28 cellular contexts compared by ENCODE assay signal in the genomic region with DNA sequence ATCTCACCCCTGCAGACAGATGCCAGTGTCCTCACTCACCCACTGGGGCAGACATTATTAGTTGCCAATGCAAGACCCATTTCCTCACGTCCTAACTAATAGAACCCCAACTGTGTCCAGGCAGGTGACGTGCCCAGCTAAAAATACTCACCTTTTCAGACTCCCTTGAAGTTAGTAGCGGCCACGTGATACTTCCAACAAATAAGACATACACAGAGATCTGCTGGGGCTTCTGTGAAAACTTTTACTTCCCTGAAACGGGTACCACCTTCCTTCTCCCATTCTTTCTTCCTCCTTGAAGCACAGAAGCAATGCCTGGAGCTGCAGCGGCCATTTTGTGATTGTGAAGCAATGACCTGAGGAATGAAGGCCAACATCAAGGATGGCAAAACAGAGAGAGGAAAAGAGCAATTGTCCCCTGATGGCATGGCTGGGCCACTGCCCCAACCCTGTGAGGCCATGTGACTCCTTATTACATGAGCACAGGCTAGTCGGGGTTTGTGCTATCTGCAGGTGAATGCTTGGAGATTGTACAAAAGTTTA.
DNase-seq lines count a peak whose midpoint lies in the region; ATAC-seq, FAIRE-seq and TF ChIP-seq lines count a peak whose summit lies in the region.
"Had no signal": no experiment of that assay in that cellular context is flagged by ENCODE, and none has a peak within 500 bp of the region (broad histone marks: within the 10 kb centered on the region; RNA-seq: fewer than 3 reads in every experiment).

No MANE protein-coding gene starts in this region.

- no peak for FAIRE-seq in pancreas (lab: Jason Lieb, UNC)
- FAIRE-seq: GM12891, small intestine had no signal

- DNase-seq in epithelial cell of prostate (ENCODE audit: low read depth, low spot score), result no peak
- peak in 1 of 6 donors; percentile 10 for DNase-seq in pancreas
- no peak for DNase-seq in HFFc6
- DNase-seq in NK-92 treated with Interleukin-12 subunit alpha and Interleukin-12 subunit beta, amount 100 ng/mL, for 24 hours (lab: John Stamatoyannopoulos, UW), result no peak
- DNase-seq in NCI-H128 (lab: John Stamatoyannopoulos, UW; ENCODE audit: unreplicated experiment), result no peak
- DNase-seq in activated T-helper 1 cell treated with anti-CD3 and anti-CD28 coated beads, Interleukin-12 subunit alpha, Interleukin-12 subunit beta, Interleukin-2, Interleukin-4 antibody, amounts not matched to agents 30 ng/mL and 10 ng/mL and 1 ng/mL, durations not matched to agents 14 hours and 24 hours and 36 hours (ENCODE audit: low spot score), result no peak
- DNase-seq: activated B cell treated with CpG ODN at 0.5 μM for 24 hours; activated CD4-positive, alpha-beta T cell treated with anti-CD3 and anti-CD28 coated beads, Interleukin-2, amount 50 U/mL, for 4 hours; amniotic stem cell; brain microvascular endothelial cell; DMS153; dorsolateral prefrontal cortex; NCI-H146; NCI-H2107; NCI-H345; ovary; small intestine; stimulated activated naive CD4-positive, alpha-beta T cell; T-cell had no signal

- no peak for ATAC-seq in pancreas
- ATAC-seq: gastroesophageal sphincter, HCT116, T-cell had no signal

- 84 to 87% methylated on average over 7 of the region's 7 CpGs for WGBS in pancreas, 2 donors

- no peak overlapping the region for H3K4me3 ChIP-seq in pancreas
- H3K4me3 ChIP-seq: BLaER1 treated with 17β-estradiol and CSF1 and Interleukin-3, amounts not matched to agents 10 nM and 100 nM; dorsolateral prefrontal cortex; gastroesophageal sphincter; ovary; suprapubic skin had no signal

- H3K9me3 Mint-ChIP-seq in HFFc6, result peaks cover 18% of the 10 kb centered on the region
- H3K9me3 Mint-ChIP-seq in activated T-helper 1 cell treated with anti-CD3 and anti-CD28 coated beads, Interleukin-12 subunit alpha, Interleukin-12 subunit beta, Interleukin-2, Interleukin-4 antibody, amounts not matched to agents 30 ng/mL and 10 ng/mL and 1 ng/mL, durations not matched to agents 14 hours and 24 hours and 36 hours, result peaks cover 16% of the 10 kb centered on the region

- peaks cover 5% of the 10 kb centered on the region; the same call in 1 of the 2 replicates for H3K36me3 Mint-ChIP-seq in HFFc6 (ENCODE audit: low read depth)
- H3K36me3 Mint-ChIP-seq in activated T-helper 1 cell treated with anti-CD3 and anti-CD28 coated beads, Interleukin-12 subunit alpha, Interleukin-12 subunit beta, Interleukin-2, Interleukin-4 antibody, amounts not matched to agents 30 ng/mL and 10 ng/mL and 1 ng/mL, durations not matched to agents 14 hours and 24 hours and 36 hours (ENCODE audit: low read depth), result no peaks in the 10 kb centered on the region
- H3K36me3 Mint-ChIP-seq: memory B cell, T-cell had no signal

- intact Hi-C loops in pancreas (cut with DNase I), result no loop called here
- intact Hi-C loops in activated T-helper 1 cell treated with anti-CD3 and anti-CD28 coated beads, Interleukin-12 subunit alpha, Interleukin-12 subunit beta, Interleukin-2, Interleukin-4 antibody, amounts not matched to agents 30 ng/mL and 10 ng/mL and 1 ng/mL, durations not matched to agents 14 hours and 24 hours and 36 hours (cut with micrococcal nuclease), result no loop called here

- peaks cover 14 to 23% (median 14%) of the 10 kb centered on the region in 3 donors for H3K4me1 ChIP-seq in pancreas
- H3K4me1 ChIP-seq: BLaER1 treated with 17β-estradiol and CSF1 and Interleukin-3, amounts not matched to agents 10 nM and 100 nM; gastroesophageal sphincter; suprapubic skin had no signal

- no peaks in the 10 kb centered on the region for H3K27me3 ChIP-seq in pancreas
- H3K27me3 ChIP-seq: BLaER1 treated with 17β-estradiol and CSF1 and Interleukin-3, amounts not matched to agents 10 nM and 100 nM; brain microvascular endothelial cell; ovary; suprapubic skin had no signal

- no peak overlapping the region for H3K4me3 Mint-ChIP-seq in HFFc6
- no peak overlapping the region for H3K4me3 Mint-ChIP-seq in activated T-helper 1 cell treated with anti-CD3 and anti-CD28 coated beads, Interleukin-12 subunit alpha, Interleukin-12 subunit beta, Interleukin-2, Interleukin-4 antibody, amounts not matched to agents 30 ng/mL and 10 ng/mL and 1 ng/mL, durations not matched to agents 14 hours and 24 hours and 36 hours
- H3K4me3 Mint-ChIP-seq: activated B cell treated with CpG ODN at 0.5 μM for 24 hours; activated naive CD4-positive, alpha-beta T cell treated with anti-CD3 and anti-CD28 coated beads, Interleukin-2, amount 50 U/mL, for 24 hours; memory B cell; neural crest cell; T-cell had no signal

- TF ChIP-seq CTCF in VCaP (conservative IDR thresholded peaks at IDR 0.05) (no peak), pancreas (IDR thresholded peaks at IDR 0.05) (no peak), HFFc6 (IDR thresholded peaks at IDR 0.05) (no peak)

- no peaks in the 10 kb centered on the region for H3K4me1 Mint-ChIP-seq in HFFc6 (ENCODE audit: low read depth)
- H3K4me1 Mint-ChIP-seq in activated T-helper 1 cell treated with anti-CD3 and anti-CD28 coated beads, Interleukin-12 subunit alpha, Interleukin-12 subunit beta, Interleukin-2, Interleukin-4 antibody, amounts not matched to agents 30 ng/mL and 10 ng/mL and 1 ng/mL, durations not matched to agents 14 hours and 24 hours and 36 hours (ENCODE audit: low read depth), result no peaks in the 10 kb centered on the region
- H3K4me1 Mint-ChIP-seq: activated B cell treated with CpG ODN at 0.5 μM for 24 hours; activated naive CD4-positive, alpha-beta T cell treated with anti-CD3 and anti-CD28 coated beads, Interleukin-2, amount 50 U/mL, for 24 hours; memory B cell; neural crest cell; T-cell had no signal

- H3K27ac ChIP-seq in VCaP (peak overlapping the region; percentile 96), epithelial cell of prostate (peak overlapping the region; percentile 93), pancreas (peak overlapping the region in 3 of 4 donors; percentile 33 to 81 (median 80))
- H3K27ac ChIP-seq: BLaER1 treated with 17β-estradiol and CSF1 and Interleukin-3, amounts not matched to agents 10 nM and 100 nM; brain microvascular endothelial cell; dorsolateral prefrontal cortex; gastroesophageal sphincter; ovary; suprapubic skin had no signal

- no peaks in the 10 kb centered on the region for H3K9me3 ChIP-seq in pancreas
- H3K9me3 ChIP-seq: ovary had no signal

- no peaks in the 10 kb centered on the region for H3K36me3 ChIP-seq in pancreas
- H3K36me3 ChIP-seq: BLaER1 treated with 17β-estradiol and CSF1 and Interleukin-3, amounts not matched to agents 10 nM and 100 nM; brain microvascular endothelial cell; gastroesophageal sphincter; ovary; suprapubic skin had no signal

- H3K27ac Mint-ChIP-seq in HFFc6, result no peak overlapping the region
- no peak overlapping the region for H3K27ac Mint-ChIP-seq in activated T-helper 1 cell treated with anti-CD3 and anti-CD28 coated beads, Interleukin-12 subunit alpha, Interleukin-12 subunit beta, Interleukin-2, Interleukin-4 antibody, amounts not matched to agents 30 ng/mL and 10 ng/mL and 1 ng/mL, durations not matched to agents 14 hours and 24 hours and 36 hours
- H3K27ac Mint-ChIP-seq: activated B cell treated with CpG ODN at 0.5 μM for 24 hours; activated naive CD4-positive, alpha-beta T cell treated with anti-CD3 and anti-CD28 coated beads, Interleukin-2, amount 50 U/mL, for 24 hours; memory B cell; T-cell had no signal

- H3K27me3 Mint-ChIP-seq in HFFc6 (ENCODE audit: insufficient read depth), result peaks cover 9% of the 10 kb centered on the region
- peaks cover 4% of the 10 kb centered on the region for H3K27me3 Mint-ChIP-seq in activated T-helper 1 cell treated with anti-CD3 and anti-CD28 coated beads, Interleukin-12 subunit alpha, Interleukin-12 subunit beta, Interleukin-2, Interleukin-4 antibody, amounts not matched to agents 30 ng/mL and 10 ng/mL and 1 ng/mL, durations not matched to agents 14 hours and 24 hours and 36 hours (ENCODE audit: insufficient read depth)
- H3K27me3 Mint-ChIP-seq: memory B cell had no signal
